Comparison of ENCODE assay signal across 20 cellular contexts in the genomic region with DNA sequence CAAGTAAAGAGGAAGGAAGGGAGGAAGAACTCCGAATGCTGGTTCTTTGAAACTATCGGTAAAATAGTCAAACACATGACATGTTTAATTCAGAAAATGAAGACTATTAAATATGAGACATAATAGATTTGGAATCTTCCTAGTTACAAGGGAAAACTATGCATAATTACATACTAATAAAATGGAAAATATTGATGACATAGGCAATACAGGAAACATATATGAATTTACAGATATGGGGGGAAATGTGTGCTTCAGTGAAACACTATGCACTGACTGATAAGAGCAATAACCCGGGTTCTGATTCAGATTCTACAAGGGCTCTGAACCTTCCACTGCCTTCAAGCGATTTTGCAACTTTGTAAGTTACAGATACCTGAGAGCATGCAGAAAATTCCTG.
DNase-seq lines count a peak whose midpoint lies in the region; ATAC-seq, FAIRE-seq and TF ChIP-seq lines count a peak whose summit lies in the region.
"Had no signal": no experiment of that assay in that cellular context is flagged by ENCODE, and none has a peak within 500 bp of the region (broad histone marks: within the 10 kb centered on the region; RNA-seq: fewer than 3 reads in every experiment).

No MANE protein-coding gene starts in this region.

- H3K27me3 ChIP-seq in IMR-90 (ENCODE audit: control insufficient read depth, insufficient read depth, low read length), result no peaks in the 10 kb centered on the region; the same call in 1 of the 2 replicates
- H3K27me3 ChIP-seq: BLaER1 had no signal

- H3K23ac ChIP-seq in IMR-90 (ENCODE audit: low read depth, low read length), result no peak overlapping the region

- H3K4me2 ChIP-seq in A549 (no peak overlapping the region), IMR-90 (ENCODE audit: low read depth, low read length) (no peak overlapping the region)
- H3K4me2 ChIP-seq: BLaER1 had no signal

- H3K4me3 Mint-ChIP-seq in type B pancreatic cell, result peak overlapping the region; percentile 30
- H3K4me3 Mint-ChIP-seq: B cell; CD4-positive, CD25-positive, alpha-beta regulatory T cell; CD8-positive, alpha-beta T cell had no signal

- H3K36me3 Mint-ChIP-seq in type B pancreatic cell, result peaks cover 5% of the 10 kb centered on the region
- H3K36me3 Mint-ChIP-seq: CD4-positive, CD25-positive, alpha-beta regulatory T cell; CD8-positive, alpha-beta T cell had no signal

- H3K27me3 Mint-ChIP-seq in type B pancreatic cell, result no peaks in the 10 kb centered on the region

- no peak overlapping the region for H2BK5ac ChIP-seq in IMR-90 (ENCODE audit: low read depth, low read length, poor library complexity, severe bottlenecking)

- dilution Hi-C loops in IMR-90 (cut with HindIII; ENCODE audit: low sequenced_read_pairs, unreplicated experiment), result no loop called here

- peaks cover 20% of the 10 kb centered on the region for H3K9me3 Mint-ChIP-seq in type B pancreatic cell

- H2BK120ac ChIP-seq in IMR-90 (ENCODE audit: low read depth, low read length), result no peak overlapping the region

- no TSS peak for BruUV-seq in IMR-90 (replicated peaks; lab: Mats Ljungman, UMichigan)

- H2BK20ac ChIP-seq in IMR-90 (ENCODE audit: low read depth, low read length), result no peak overlapping the region

- no peak overlapping the region for H4K5ac ChIP-seq in IMR-90 (ENCODE audit: low read depth, low read length)

- no peak overlapping the region for H2AFZ ChIP-seq in IMR-90 (replicated peaks; ENCODE audit: low read length, poor library complexity)

- H3K4me1 Mint-ChIP-seq in type B pancreatic cell (ENCODE audit: unreplicated experiment), result no peaks in the 10 kb centered on the region

- H3K56ac ChIP-seq in IMR-90 (ENCODE audit: extremely low read depth, insufficient read depth, low read length), result no peak overlapping the region

- 77% methylated on average over 4 of the region's 4 CpGs for WGBS in A549 (ENCODE audit: missing lambda C conversion rate)
- no CpG with 5 or more reads among the region's 4 CpGs for WGBS in IMR-90 (ENCODE audit: extremely low coverage in 2 of 2, insufficient read length in 1 of 2), 2 experiments

- no peak overlapping the region for H3K27ac ChIP-seq in A549
- H3K27ac ChIP-seq in IMR-90 (ENCODE audit: insufficient read depth, low read length), result no peak overlapping the region
- H3K27ac ChIP-seq: BLaER1, C4-2B had no signal

- in situ Hi-C loops in IMR-90 (cut with MboI; ENCODE audit: low sequenced_read_pairs), result loop anchor here (25.0 kb wide), 1 partner anchor 120 kb away; no protein-coding TSS in a partner anchor

- no peaks in the 10 kb centered on the region for H4K20me1 ChIP-seq in IMR-90 (ENCODE audit: insufficient read depth, low read length)
- H4K20me1 ChIP-seq: BLaER1 had no signal

- CTCF ChIA-PET in A549 (lab: Yijun Ruan, JAX), result interaction anchor here (0.7 to 2.9 kb wide), 14 partner anchors 12 to 581 kb away, joined by 3 to 19 read pairs (median 6); no protein-coding TSS in a partner anchor
- CTCF ChIA-PET in IMR-90 (lab: Yijun Ruan, JAX), result interaction anchor here (0.6 kb wide), 1 partner anchor 579 kb away, joined by 3 read pairs; no protein-coding TSS in a partner anchor

- H3K9me3 ChIP-seq in A549 (peaks cover 16% of the 10 kb centered on the region), IMR-90 (ENCODE audit: control insufficient read depth, insufficient read depth, low read length) (peaks cover 15% of the 10 kb centered on the region)

- intact Hi-C loops in IMR-90 (cut with micrococcal nuclease), result no loop called here

- no peak for TF ChIP-seq POLR2A in A549 (IDR thresholded peaks at IDR 0.05; ENCODE audit: low read length)
- no peak for TF ChIP-seq POLR2A in IMR-90 (IDR thresholded peaks at IDR 0.05; ENCODE audit: low read depth, low read length)

- no peak for TF ChIP-seq RAD21 in A549 (conservative IDR thresholded peaks at IDR 0.05 in 1 of 2, IDR thresholded peaks at IDR 0.05 in 1 of 2)
- TF ChIP-seq RAD21 in IMR-90 (IDR thresholded peaks at IDR 0.05; ENCODE audit: low read length), result no peak

- no peaks in the 10 kb centered on the region for H3K36me3 ChIP-seq in IMR-90 (ENCODE audit: control insufficient read depth, insufficient read depth, low read length)
- H3K36me3 ChIP-seq: BLaER1 had no signal

- H3K4me1 ChIP-seq in A549, result peaks cover 5% of the 10 kb centered on the region; the same call in 2 of the 3 replicates
- no peaks in the 10 kb centered on the region for H3K4me1 ChIP-seq in IMR-90 (ENCODE audit: control insufficient read depth, insufficient read depth, low read length)
- H3K4me1 ChIP-seq: BLaER1 had no signal

- H3K27ac Mint-ChIP-seq in type B pancreatic cell, result no peak overlapping the region
- H3K27ac Mint-ChIP-seq: B cell; CD4-positive, CD25-positive, alpha-beta regulatory T cell; CD8-positive, alpha-beta T cell; GM23338; H9 had no signal

- H2BK15ac ChIP-seq in IMR-90 (ENCODE audit: low read depth, low read length), result no peak overlapping the region

- no peak for DNase-seq in A549 (ENCODE audit: low read depth in 1 of 2, low spot score in 1 of 2)
- DNase-seq in IMR-90, result no peak
- DNase-seq in amniotic epithelial cell (ENCODE audit: low read depth), result peak; percentile 7
- DNase-seq in type B pancreatic cell (ENCODE audit: extremely low spot score, unreplicated experiment), result no peak
- DNase-seq in cerebellum (ENCODE audit: low spot score), result no peak
- DNase-seq: Caco-2; CD4-positive, CD25-positive, alpha-beta regulatory T cell; CD8-positive, alpha-beta T cell; DMS153; DMS79; EL; GDM1; H9 had no signal

- no peaks in the 10 kb centered on the region for H3K79me1 ChIP-seq in IMR-90 (ENCODE audit: low read depth in 1 of 2, low read length in 2 of 2)

- no peak overlapping the region for H3K14ac ChIP-seq in IMR-90 (replicated peaks; ENCODE audit: low read depth, low read length)

- H3K4ac ChIP-seq in IMR-90 (ENCODE audit: low read depth, low read length), result no peak overlapping the region

- POLR2A ChIA-PET in A549 (lab: Yijun Ruan, JAX) (no interaction called here), IMR-90 (lab: Charles Lee; ENCODE audit: unreplicated experiment) (no interaction called here)

- H2AK9ac ChIP-seq in IMR-90 (replicated peaks; ENCODE audit: low read depth, low read length, poor library complexity), result no peak overlapping the region

- H3K4me3 ChIP-seq in A549, result no peak overlapping the region
- H3K4me3 ChIP-seq in IMR-90 (ENCODE audit: insufficient read depth, low read depth, low read length), result no peak overlapping the region
- H3K4me3 ChIP-seq: BLaER1, GM12878 had no signal

- H2AK5ac ChIP-seq in IMR-90 (ENCODE audit: low read depth, low read length), result no peak overlapping the region

- no peak overlapping the region for H3K9ac ChIP-seq in IMR-90 (ENCODE audit: low read depth, low read length)
- H3K9ac ChIP-seq: BLaER1 had no signal

- no peak for ATAC-seq in A549
- no peak for ATAC-seq in IMR-90 (ENCODE audit: low read depth)
- no peak for ATAC-seq in HG03354 (IDR thresholded peaks at IDR 0.05; ENCODE audit: poor library complexity, severe bottlenecking, unreplicated experiment)
- ATAC-seq: CD8-positive, alpha-beta T cell; GM12878; GM23338; HCT116 had no signal

- peak; percentile 79 for FAIRE-seq in A549 (lab: Jason Lieb, UNC)
- FAIRE-seq: GM12878 had no signal

- no peak for TF ChIP-seq EP300 in A549 (IDR thresholded peaks at IDR 0.05)

- H4K91ac ChIP-seq in IMR-90 (ENCODE audit: insufficient read depth, low read depth, low read length), result no peak overlapping the region

- no peak overlapping the region for H3K18ac ChIP-seq in IMR-90 (ENCODE audit: low read depth, low read length)

- no peaks in the 10 kb centered on the region for H3K9me1 ChIP-seq in IMR-90 (ENCODE audit: insufficient read depth, low read length)

- H4K8ac ChIP-seq in IMR-90 (ENCODE audit: low read depth in 2 of 2, low read length in 2 of 2), result no peak overlapping the region

- TF ChIP-seq CTCF in A549 (IDR thresholded peaks at IDR 0.05) (no peak), IMR-90 (conservative IDR thresholded peaks at IDR 0.05; ENCODE audit: low read depth, low read length) (no peak), type B pancreatic cell (conservative IDR thresholded peaks at IDR 0.05) (no peak)

TF ChIP-seq in A549, 52 proteins besides CTCF, POLR2A, EP300 and RAD21:
- TF ChIP-seq MAZ (IDR thresholded peaks at IDR 0.05; ENCODE audit: borderline replicate concordance, low read depth, low read length), result no peak
- peak; percentile 92 for TF ChIP-seq MAFK (IDR thresholded peaks at IDR 0.05; ENCODE audit: partially characterized antibody)

TF ChIP-seq in IMR-90, 13 proteins besides CTCF, POLR2A, EP300 and RAD21:
- TF ChIP-seq MAFK (IDR thresholded peaks at IDR 0.05; ENCODE audit: low read depth, low read length) (peak; percentile 80), CHD1 (IDR thresholded peaks at IDR 0.05; ENCODE audit: low read depth, low read length) (no peak)
